ENCODE assay signal across 1 cellular context in genomic region chr10:78550716-78551115, GRCh38.
A peak's percentile ranks its signal among the peaks of the same experiment; 100 is the strongest.
TF ChIP-seq lines count a peak whose summit lies in the region.

No MANE protein-coding gene starts in this region.

TF ChIP-seq in HepG2, 621 proteins besides CTCF, POLR2A, EP300 and RAD21 (continued from another document and continues in another):
- no peak for TF ChIP-seq SCMH1 (CRISPR knock-in tag; IDR thresholded peaks at IDR 0.05; ENCODE audit: borderline replicate concordance)
- no peak for TF ChIP-seq CHCHD3 (CRISPR knock-in tag; IDR thresholded peaks at IDR 0.05)
- peak; percentile 99 for TF ChIP-seq ETV5 (CRISPR knock-in tag; IDR thresholded peaks at IDR 0.05; ENCODE audit: borderline replicate concordance)
- TF ChIP-seq HOXA5 (CRISPR knock-in tag; IDR thresholded peaks at IDR 0.05) = peak; percentile 66; the same call in 1 of the 2 replicates
- TF ChIP-seq ZFP36L2 (CRISPR knock-in tag; IDR thresholded peaks at IDR 0.05) = no peak
- no peak for TF ChIP-seq ZNF839 (CRISPR knock-in tag; IDR thresholded peaks at IDR 0.05; ENCODE audit: borderline replicate concordance)
- peak; percentile 90 for TF ChIP-seq FOXP4 (CRISPR knock-in tag; IDR thresholded peaks at IDR 0.05)
- no peak for TF ChIP-seq ZNF891 (CRISPR knock-in tag; IDR thresholded peaks at IDR 0.05)
- TF ChIP-seq SSRP1 (CRISPR knock-in tag; IDR thresholded peaks at IDR 0.05) = no peak
- TF ChIP-seq NKX3-1 (CRISPR knock-in tag; IDR thresholded peaks at IDR 0.05) = peak; percentile 97
- peak; percentile 49; the same call in 1 of the 2 replicates for TF ChIP-seq ZNF605 (CRISPR knock-in tag; IDR thresholded peaks at IDR 0.05)
- TF ChIP-seq ELF4 (CRISPR knock-in tag; IDR thresholded peaks at IDR 0.05; ENCODE audit: borderline replicate concordance) = no peak
- no peak for TF ChIP-seq NFIB (CRISPR knock-in tag; IDR thresholded peaks at IDR 0.05; ENCODE audit: borderline replicate concordance)
- peak; percentile 77; the same call in 1 of the 2 replicates for TF ChIP-seq ZBTB20 (CRISPR knock-in tag; IDR thresholded peaks at IDR 0.05; ENCODE audit: borderline replicate concordance, low read depth)
- TF ChIP-seq, protein P1, sequence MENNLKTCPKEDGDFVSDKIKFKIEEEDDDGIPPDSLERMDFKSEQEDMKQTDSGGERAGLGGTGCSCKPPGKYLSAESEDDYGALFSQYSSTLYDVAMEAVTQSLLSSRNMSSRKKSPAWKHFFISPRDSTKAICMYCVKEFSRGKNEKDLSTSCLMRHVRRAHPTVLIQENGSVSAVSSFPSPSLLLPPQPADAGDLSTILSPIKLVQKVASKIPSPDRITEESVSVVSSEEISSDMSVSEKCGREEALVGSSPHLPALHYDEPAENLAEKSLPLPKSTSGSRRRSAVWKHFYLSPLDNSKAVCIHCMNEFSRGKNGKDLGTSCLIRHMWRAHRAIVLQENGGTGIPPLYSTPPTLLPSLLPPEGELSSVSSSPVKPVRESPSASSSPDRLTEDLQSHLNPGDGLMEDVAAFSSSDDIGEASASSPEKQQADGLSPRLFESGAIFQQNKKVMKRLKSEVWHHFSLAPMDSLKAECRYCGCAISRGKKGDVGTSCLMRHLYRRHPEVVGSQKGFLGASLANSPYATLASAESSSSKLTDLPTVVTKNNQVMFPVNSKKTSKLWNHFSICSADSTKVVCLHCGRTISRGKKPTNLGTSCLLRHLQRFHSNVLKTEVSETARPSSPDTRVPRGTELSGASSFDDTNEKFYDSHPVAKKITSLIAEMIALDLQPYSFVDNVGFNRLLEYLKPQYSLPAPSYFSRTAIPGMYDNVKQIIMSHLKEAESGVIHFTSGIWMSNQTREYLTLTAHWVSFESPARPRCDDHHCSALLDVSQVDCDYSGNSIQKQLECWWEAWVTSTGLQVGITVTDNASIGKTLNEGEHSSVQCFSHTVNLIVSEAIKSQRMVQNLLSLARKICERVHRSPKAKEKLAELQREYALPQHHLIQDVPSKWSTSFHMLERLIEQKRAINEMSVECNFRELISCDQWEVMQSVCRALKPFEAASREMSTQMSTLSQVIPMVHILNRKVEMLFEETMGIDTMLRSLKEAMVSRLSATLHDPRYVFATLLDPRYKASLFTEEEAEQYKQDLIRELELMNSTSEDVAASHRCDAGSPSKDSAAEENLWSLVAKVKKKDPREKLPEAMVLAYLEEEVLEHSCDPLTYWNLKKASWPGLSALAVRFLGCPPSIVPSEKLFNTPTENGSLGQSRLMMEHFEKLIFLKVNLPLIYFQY (CRISPR knock-in tag; IDR thresholded peaks at IDR 0.05; ENCODE audit: borderline replicate concordance) = peak; percentile 92; the same call in 1 of the 2 replicates
- peak; percentile 54; the same call in 1 of the 2 replicates for TF ChIP-seq POLR2AphosphoS5 (IDR thresholded peaks at IDR 0.05; ENCODE audit: low read depth, low read length)
- TF ChIP-seq ZNF12 (CRISPR knock-in tag; IDR thresholded peaks at IDR 0.05) = no peak
- no peak; the same call in 1 of the 2 replicates for TF ChIP-seq ZBTB7A (CRISPR knock-in tag; IDR thresholded peaks at IDR 0.05)
- TF ChIP-seq PLSCR1 (CRISPR knock-in tag; IDR thresholded peaks at IDR 0.05; ENCODE audit: borderline replicate concordance) = no peak
- TF ChIP-seq ZNF260 (CRISPR knock-in tag; IDR thresholded peaks at IDR 0.05; ENCODE audit: borderline replicate concordance, low read depth) = no peak
- TF ChIP-seq MBD4 (IDR thresholded peaks at IDR 0.05; ENCODE audit: borderline replicate concordance, low read length) = peak; percentile 48; the same call in 1 of the 2 replicates
- no peak for TF ChIP-seq ZBTB8A (CRISPR knock-in tag; IDR thresholded peaks at IDR 0.05; ENCODE audit: borderline replicate concordance, low read depth)
- TF ChIP-seq ZNF329 (CRISPR knock-in tag; IDR thresholded peaks at IDR 0.05; ENCODE audit: low read depth) = no peak
- TF ChIP-seq REL (CRISPR knock-in tag; conservative IDR thresholded peaks at IDR 0.05) = no peak
- TF ChIP-seq ELF1 (CRISPR knock-in tag; IDR thresholded peaks at IDR 0.05) = peak; percentile 10; the same call in 1 of the 2 replicates
- TF ChIP-seq FOXA1 (IDR thresholded peaks at IDR 0.05) = no peak
- 0 out of 2 replicates have a peak, but pooled peaks have one; percentile 16 for TF ChIP-seq FOXA1 (CRISPR knock-in tag; IDR thresholded peaks at IDR 0.05)
- 0 out of 2 replicates have a peak, but pooled peaks have one; percentile 47 for TF ChIP-seq MIER2 (CRISPR knock-in tag; IDR thresholded peaks at IDR 0.05)
- TF ChIP-seq, protein P2, sequence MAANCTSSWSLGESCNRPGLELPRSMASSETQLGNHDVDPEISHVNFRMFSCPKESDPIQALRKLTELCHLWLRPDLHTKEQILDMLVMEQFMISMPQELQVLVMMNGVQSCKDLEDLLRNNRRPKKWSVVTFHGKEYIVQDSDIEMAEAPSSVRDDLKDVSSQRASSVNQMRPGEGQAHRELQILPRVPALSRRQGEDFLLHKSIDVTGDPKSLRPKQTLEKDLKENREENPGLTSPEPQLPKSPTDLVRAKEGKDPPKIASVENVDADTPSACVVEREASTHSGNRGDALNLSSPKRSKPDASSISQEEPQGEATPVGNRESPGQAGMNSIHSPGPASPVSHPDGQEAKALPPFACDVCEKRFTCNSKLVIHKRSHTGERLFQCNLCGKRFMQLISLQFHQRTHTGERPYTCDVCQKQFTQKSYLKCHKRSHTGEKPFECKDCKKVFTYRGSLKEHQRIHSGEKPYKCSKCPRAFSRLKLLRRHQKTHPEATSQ (CRISPR knock-in tag; IDR thresholded peaks at IDR 0.05; ENCODE audit: borderline replicate concordance) = no peak
- peak; percentile 44; the same call in 1 of the 2 replicates for TF ChIP-seq ZNF652 (CRISPR knock-in tag; IDR thresholded peaks at IDR 0.05; ENCODE audit: borderline replicate concordance, low read depth)
- no peak for TF ChIP-seq ZNF737 (CRISPR knock-in tag; IDR thresholded peaks at IDR 0.05; ENCODE audit: borderline replicate concordance)
- peak; percentile 63; the same call in 1 of the 2 replicates for TF ChIP-seq SP4 (CRISPR knock-in tag; IDR thresholded peaks at IDR 0.05)
- TF ChIP-seq JDP2 (CRISPR knock-in tag; IDR thresholded peaks at IDR 0.05; ENCODE audit: borderline replicate concordance) = no peak; the same call in 1 of the 2 replicates
- no peak; the same call in 1 of the 2 replicates for TF ChIP-seq HBP1 (CRISPR knock-in tag; IDR thresholded peaks at IDR 0.05; ENCODE audit: low read depth)
- TF ChIP-seq ZNF274 (CRISPR knock-in tag; IDR thresholded peaks at IDR 0.05) = 0 out of 2 replicates have a peak, but pooled peaks have one; percentile 24
- no peak for TF ChIP-seq THAP9 (CRISPR knock-in tag; IDR thresholded peaks at IDR 0.05; ENCODE audit: borderline replicate concordance)
- no peak for TF ChIP-seq AGO1 (IDR thresholded peaks at IDR 0.05; ENCODE audit: low read depth, low read length, poor library complexity, severe bottlenecking)
- peak; percentile 85; the same call in 1 of the 2 replicates for TF ChIP-seq ZNF589 (CRISPR knock-in tag; conservative IDR thresholded peaks at IDR 0.05)
- TF ChIP-seq SNAPC2 (CRISPR knock-in tag; IDR thresholded peaks at IDR 0.05) = peak; percentile 59; the same call in 1 of the 2 replicates
- no peak; the same call in 1 of the 2 replicates for TF ChIP-seq ARHGAP35 (CRISPR knock-in tag; IDR thresholded peaks at IDR 0.05; ENCODE audit: borderline replicate concordance)
- TF ChIP-seq ZNF282 (IDR thresholded peaks at IDR 0.05; ENCODE audit: partially characterized antibody) = no peak
- peak; percentile 89 for TF ChIP-seq ZFP36L1 (CRISPR knock-in tag; IDR thresholded peaks at IDR 0.05)
- TF ChIP-seq ZBTB21 (CRISPR knock-in tag; IDR thresholded peaks at IDR 0.05) = no peak
- TF ChIP-seq ZFP37 (CRISPR knock-in tag; IDR thresholded peaks at IDR 0.05; ENCODE audit: borderline replicate concordance) = peak; percentile 96
- TF ChIP-seq ZNF317 (CRISPR knock-in tag; IDR thresholded peaks at IDR 0.05) = no peak; the same call in 1 of the 2 replicates
- TF ChIP-seq ZBTB38 (CRISPR knock-in tag; IDR thresholded peaks at IDR 0.05) = peak; percentile 16; the same call in 1 of the 2 replicates
- TF ChIP-seq IKZF1 (IDR thresholded peaks at IDR 0.05) = no peak
- TF ChIP-seq, protein P3, sequence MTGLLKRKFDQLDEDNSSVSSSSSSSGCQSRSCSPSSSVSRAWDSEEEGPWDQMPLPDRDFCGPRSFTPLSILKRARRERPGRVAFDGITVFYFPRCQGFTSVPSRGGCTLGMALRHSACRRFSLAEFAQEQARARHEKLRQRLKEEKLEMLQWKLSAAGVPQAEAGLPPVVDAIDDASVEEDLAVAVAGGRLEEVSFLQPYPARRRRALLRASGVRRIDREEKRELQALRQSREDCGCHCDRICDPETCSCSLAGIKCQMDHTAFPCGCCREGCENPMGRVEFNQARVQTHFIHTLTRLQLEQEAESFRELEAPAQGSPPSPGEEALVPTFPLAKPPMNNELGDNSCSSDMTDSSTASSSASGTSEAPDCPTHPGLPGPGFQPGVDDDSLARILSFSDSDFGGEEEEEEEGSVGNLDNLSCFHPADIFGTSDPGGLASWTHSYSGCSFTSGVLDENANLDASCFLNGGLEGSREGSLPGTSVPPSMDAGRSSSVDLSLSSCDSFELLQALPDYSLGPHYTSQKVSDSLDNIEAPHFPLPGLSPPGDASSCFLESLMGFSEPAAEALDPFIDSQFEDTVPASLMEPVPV (CRISPR knock-in tag; IDR thresholded peaks at IDR 0.05) = no peak
- TF ChIP-seq ZNF496 (CRISPR knock-in tag; IDR thresholded peaks at IDR 0.05; ENCODE audit: insufficient replicate concordance) = no peak
- TF ChIP-seq E2F2 (CRISPR knock-in tag; IDR thresholded peaks at IDR 0.05; ENCODE audit: borderline replicate concordance) = 0 out of 2 replicates have a peak, but pooled peaks have one; percentile 50
- no peak for TF ChIP-seq POLR2G (IDR thresholded peaks at IDR 0.05; ENCODE audit: low read depth, low read length)
- TF ChIP-seq MEF2D (CRISPR knock-in tag; IDR thresholded peaks at IDR 0.05) = peak; percentile 85
- peak; percentile 70; the same call in 1 of the 2 replicates for TF ChIP-seq ARNTL (CRISPR knock-in tag; IDR thresholded peaks at IDR 0.05)
- no peak for TF ChIP-seq ZFAT (CRISPR knock-in tag; conservative IDR thresholded peaks at IDR 0.05)
- TF ChIP-seq HCFC1 (IDR thresholded peaks at IDR 0.05; ENCODE audit: low read depth, low read length) = no peak
- peak; percentile 33; the same call in 1 of the 2 replicates for TF ChIP-seq GABPB1 (CRISPR knock-in tag; IDR thresholded peaks at IDR 0.05)
- no peak for TF ChIP-seq AKAP8 (CRISPR knock-in tag; IDR thresholded peaks at IDR 0.05)
- TF ChIP-seq ESRRA (CRISPR knock-in tag; IDR thresholded peaks at IDR 0.05; ENCODE audit: low read depth) = peak; percentile 60; the same call in 1 of the 2 replicates
- TF ChIP-seq SMYD3 (CRISPR knock-in tag; IDR thresholded peaks at IDR 0.05) = no peak; the same call in 1 of the 2 replicates
